In the genomic region with DNA sequence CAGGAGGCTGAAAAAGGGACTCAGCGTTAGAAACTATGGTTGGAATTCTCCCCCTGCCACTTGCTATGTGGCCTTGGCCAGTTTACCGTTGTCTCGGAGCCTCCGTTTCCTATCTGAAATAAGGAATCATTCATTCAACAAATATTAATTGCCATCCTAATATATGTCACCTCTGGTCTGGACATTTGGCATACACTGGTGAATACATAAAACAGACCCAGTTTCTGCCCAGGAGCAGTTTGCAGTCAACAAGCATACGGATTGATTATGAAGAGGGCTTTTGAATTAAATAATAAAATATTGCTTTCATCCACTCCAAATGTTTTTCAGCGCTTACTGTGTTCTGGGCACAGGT, we compare ENCODE assay signal across 9 cellular contexts. TPM values are rescaled to one million over a fixed set of nuclear protein-coding genes. Genes with fewer than 3 reads are reported as not detected.
DNase-seq lines count a peak whose midpoint lies in the region; ATAC-seq and TF ChIP-seq lines count a peak whose summit lies in the region.
"Had no signal": no experiment of that assay in that cellular context is flagged by ENCODE, and none has a peak within 500 bp of the region (broad histone marks: within the 10 kb centered on the region; RNA-seq: fewer than 3 reads in every experiment).

No MANE protein-coding gene starts in this region.

- H3K4me2 ChIP-seq in mammary epithelial cell (ENCODE audit: insufficient read depth, low read depth, low read length): peak overlapping the region; percentile 97

- no peaks in the 10 kb centered on the region for H3K79me2 ChIP-seq in ACC112 (ENCODE audit: control insufficient read depth, insufficient read depth, low read length, unreplicated experiment)
- H3K79me2 ChIP-seq in mammary epithelial cell (ENCODE audit: insufficient read depth, low read length): no peaks in the 10 kb centered on the region

- 31% methylated on average over 6 of the region's 6 CpGs for WGBS in mammary epithelial cell (ENCODE audit: low coverage, missing lambda C conversion rate)

- DNase-seq in HL-60 (ENCODE audit: low read depth in 1 of 2, low spot score in 1 of 2): no peak
- no peak for DNase-seq in mammary epithelial cell
- no peak for DNase-seq in posterior vena cava (ENCODE audit: low spot score)
- no peak for DNase-seq in cerebellar nuclear complex (lab: John Stamatoyannopoulos, UW)
- no peak for DNase-seq in cerebellum (ENCODE audit: low spot score)

- peak overlapping the region; percentile 80 for H3K4me3 ChIP-seq in ACC112 (ENCODE audit: low read depth, low read length)
- H3K4me3 ChIP-seq in HL-60 (replicated peaks; ENCODE audit: insufficient read depth, low read length): peak overlapping the region; percentile 45
- peak overlapping the region; percentile 38 to 68 (median 57) for H3K4me3 ChIP-seq in mammary epithelial cell (replicated peaks in 1 of 3; ENCODE audit: insufficient read depth in 1 of 3, low read depth in 2 of 3, low read length in 3 of 3)
- peak overlapping the region; percentile 65 to 76 for H3K4me3 ChIP-seq in muscle layer of colon (ENCODE audit: low read depth in 1 of 2, low read length in 2 of 2)

- dilution Hi-C loops in mammary epithelial cell (cut with HindIII; ENCODE audit: low sequenced_read_pairs): no loop called here

- no TSS peak for BruUV-seq in mammary epithelial cell (replicated peaks; lab: Mats Ljungman, UMichigan)

- no peaks in the 10 kb centered on the region for H3K36me3 ChIP-seq in ACC112 (ENCODE audit: insufficient read depth, low read length)
- H3K36me3 ChIP-seq in mammary epithelial cell (ENCODE audit: insufficient read depth, low read length): no peaks in the 10 kb centered on the region
- no peaks in the 10 kb centered on the region for H3K36me3 ChIP-seq in muscle layer of colon (ENCODE audit: insufficient read depth, low read length)

- in situ Hi-C loops in mammary epithelial cell (cut with MboI; ENCODE audit: low sequenced_read_pairs in 2 of 2): no loop called here

- ATAC-seq in GM21529 (IDR thresholded peaks at IDR 0.05; ENCODE audit: unreplicated experiment): no peak

- intact Hi-C loops in mammary epithelial cell (cut with micrococcal nuclease) (loop anchor here (5.0 kb wide), 1 partner anchor 125 kb away; no protein-coding TSS in a partner anchor), posterior vena cava (cut with DNase I) (no loop called here)

- no peaks in the 10 kb centered on the region for H4K20me1 ChIP-seq in mammary epithelial cell (ENCODE audit: insufficient read depth, low read length)

- peaks cover 10% of the 10 kb centered on the region for H3K4me1 ChIP-seq in ACC112 (ENCODE audit: control insufficient read depth, insufficient read depth, low read length, unreplicated experiment)
- peaks cover 18% of the 10 kb centered on the region for H3K4me1 ChIP-seq in mammary epithelial cell (ENCODE audit: insufficient read depth, low read length)
- H3K4me1 ChIP-seq in muscle layer of colon (ENCODE audit: insufficient read depth, low read length): peaks cover 13% of the 10 kb centered on the region

- H3K27me3 ChIP-seq in ACC112 (ENCODE audit: insufficient read depth, low read length): peaks cover 7% of the 10 kb centered on the region
- H3K27me3 ChIP-seq in HL-60 (ENCODE audit: insufficient read depth, poor library complexity, severe bottlenecking): peaks cover 48% of the 10 kb centered on the region
- H3K27me3 ChIP-seq in mammary epithelial cell (ENCODE audit: insufficient read depth, low read length): no peaks in the 10 kb centered on the region
- peaks cover 45 to 55% of the 10 kb centered on the region in 2 donors for H3K27me3 ChIP-seq in muscle layer of colon (ENCODE audit: control insufficient read depth in 1 of 2, insufficient read depth in 2 of 2, low read length in 2 of 2)

- CTCF ChIA-PET in mammary epithelial cell (lab: Charles Lee; ENCODE audit: low non-redundant PET): no interaction called here

- H3K27ac ChIP-seq in ACC112 (ENCODE audit: low read depth, low read length) (no peak overlapping the region), HL-60 (replicated peaks) (no peak overlapping the region), mammary epithelial cell (ENCODE audit: insufficient read depth, low read depth, low read length) (no peak overlapping the region), muscle layer of colon (ENCODE audit: low read depth, low read length) (no peak overlapping the region)

- peak overlapping the region; percentile 71 for H2AFZ ChIP-seq in ACC112 (ENCODE audit: low read length, unreplicated experiment)
- peak overlapping the region; percentile 95 for H2AFZ ChIP-seq in mammary epithelial cell (ENCODE audit: low read depth, low read length)

- TF ChIP-seq CTCF in HL-60 (IDR thresholded peaks at IDR 0.05; ENCODE audit: insufficient read depth, low read length) (no peak), mammary epithelial cell (conservative IDR thresholded peaks at IDR 0.05 in 1 of 2, IDR thresholded peaks at IDR 0.05 in 1 of 2; ENCODE audit: extremely low read depth in 1 of 2, insufficient read depth in 1 of 2, low read depth in 1 of 2, low read length in 2 of 2) (no peak)

- peak overlapping the region; percentile 25 for H3K9ac ChIP-seq in mammary epithelial cell (ENCODE audit: insufficient read depth, low read length)
- H3K9ac ChIP-seq in muscle layer of colon (ENCODE audit: low read length): no peak overlapping the region

- no peaks in the 10 kb centered on the region for H3K9me3 ChIP-seq in mammary epithelial cell (replicated peaks; ENCODE audit: insufficient read depth, low read length)
- no peaks in the 10 kb centered on the region for H3K9me3 ChIP-seq in muscle layer of colon (ENCODE audit: low read length)

RNA-seq across cellular contexts. Expression of a gene that starts 7.6 kb away (rescaled TPM):
- not detected for total RNA-seq in mammary epithelial cell
- polyA plus RNA-seq in mammary epithelial cell: not detected
- not detected for polyA minus RNA-seq in mammary epithelial cell
- total RNA-seq in posterior vena cava: not detected
- total RNA-seq in cerebellum: not detected
- total RNA-seq: ureter had no signal

RNA-seq across cellular contexts. Expression of a gene that starts 28.0 kb away (rescaled TPM):
- total RNA-seq in mammary epithelial cell (10 to 100 TPM; 45.4 to 46.7 TPM), posterior vena cava (10 to 100 TPM; 21.9 to 26.8 TPM), cerebellum (33.1 TPM)
- 17.2 TPM for polyA plus RNA-seq in mammary epithelial cell
- 5.4 TPM for polyA minus RNA-seq in mammary epithelial cell
